ENCODE assay signal across 9 cellular contexts in the genomic region with DNA sequence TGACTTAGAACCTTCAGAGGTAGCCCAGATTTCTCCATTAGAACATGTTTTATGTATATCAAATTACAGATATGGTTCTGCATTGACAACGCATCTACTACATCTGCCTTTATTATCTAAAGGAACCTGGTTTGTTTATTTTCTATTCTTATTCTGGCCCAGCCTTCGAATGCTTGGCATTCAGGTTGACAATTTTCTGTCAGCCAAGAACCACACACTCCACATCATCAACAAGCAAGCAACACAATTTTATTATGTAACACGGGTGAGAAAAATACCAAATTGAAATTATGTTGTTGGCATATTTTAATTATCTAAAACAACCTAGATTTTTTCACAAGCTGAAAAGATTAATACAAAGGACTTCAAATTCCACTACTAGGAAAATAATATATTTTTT. TPM values are rescaled to one million over a fixed set of nuclear protein-coding genes. Genes with fewer than 3 reads are reported as not detected.
"Had no signal": no experiment of that assay in that cellular context is flagged by ENCODE, and none has a peak within 500 bp of the region (broad histone marks: within the 10 kb centered on the region; RNA-seq: fewer than 3 reads in every experiment).

No MANE protein-coding gene starts in this region.

- H3K9me3 Mint-ChIP-seq: HFFc6, IgD-negative memory B cell had no signal

- H3K4me3 Mint-ChIP-seq: HFFc6, IgD-negative memory B cell had no signal

- H3K27me3 Mint-ChIP-seq: IgD-negative memory B cell had no signal

- H3K9me3 ChIP-seq: HAP-1 had no signal

- H2AFZ ChIP-seq: GM23248 had no signal

- H3K27ac Mint-ChIP-seq: HFFc6, IgD-negative memory B cell had no signal

- DNase-seq: GM23248, GOT3, H7, HFFc6 had no signal

- H3K36me3 Mint-ChIP-seq: IgD-negative memory B cell had no signal

- H3K36me3 ChIP-seq: HAP-1 had no signal

- H3K27ac ChIP-seq: GM23248, HL-60 had no signal

- H3K4me3 ChIP-seq: GM23248, HAP-1 had no signal

- ATAC-seq: HCT116, HepG2 had no signal

RNA-seq across cellular contexts. Expression of a gene that starts 14.6 kb away (rescaled TPM):
- total RNA-seq: HepG2 had no signal
